In genomic region chr15:67110400-67110799, GRCh38 we compare ENCODE assay signal across 1 cellular context.
TF ChIP-seq lines count a peak whose summit lies in the region.

No MANE protein-coding gene starts in this region.

TF ChIP-seq in WTC11, 78 proteins besides CTCF, POLR2A, EP300 and RAD21 (continued from another document):
- TF ChIP-seq ATF6 (CRISPR knock-in tag; IDR thresholded peaks at IDR 0.05), result no peak
- TF ChIP-seq ZNF425 (CRISPR knock-in tag; conservative IDR thresholded peaks at IDR 0.05), result no peak
